ENCODE assay signal across 29 cellular contexts in genomic region chr7:112306903-112307302, GRCh38.
"Had no signal": no experiment of that assay in that cellular context is flagged by ENCODE, and none has a peak within 500 bp of the region (broad histone marks: within the 10 kb centered on the region; RNA-seq: fewer than 3 reads in every experiment).

No MANE protein-coding gene starts in this region.

- H3K9me3 Mint-ChIP-seq: activated naive CD4-positive, alpha-beta T cell treated with anti-CD3 and anti-CD28 coated beads, Interleukin-2, amount 50 U/mL, for 24 hours had no signal

- ATAC-seq: activated naive CD8-positive, alpha-beta T cell treated with anti-CD3 and anti-CD28 coated beads, Interleukin-2, amount 50 U/mL, for 24 hours; body of pancreas; gastrocnemius medialis; heart right ventricle had no signal

- H3K36me3 ChIP-seq: adrenal gland, cardiac muscle cell, colonic mucosa, gastrocnemius medialis had no signal

- H3K4me3 ChIP-seq: adrenal gland, body of pancreas, cardiac muscle cell, colonic mucosa, esophagus muscularis mucosa, gastrocnemius medialis, heart right ventricle had no signal

- H3K27me3 ChIP-seq: adrenal gland, body of pancreas, cardiac muscle cell, colonic mucosa, esophagus muscularis mucosa, foreskin keratinocyte, gastrocnemius medialis, heart right ventricle had no signal

- H3K27me3 Mint-ChIP-seq: activated CD4-positive, alpha-beta memory T cell treated with anti-CD3 and anti-CD28 coated beads, Interleukin-2, amount 10 ng/mL, durations not matched to agents 7 days and 5 days; activated CD4-positive, alpha-beta T cell treated with anti-CD3 and anti-CD28 coated beads, Interleukin-2, amount 10 ng/mL, durations not matched to agents 7 days and 5 days; activated naive CD4-positive, alpha-beta T cell treated with anti-CD3 and anti-CD28 coated beads, Interleukin-2, amount 50 U/mL, for 24 hours; activated naive CD8-positive, alpha-beta T cell treated with anti-CD3 and anti-CD28 coated beads for 36 hours; activated naive CD8-positive, alpha-beta T cell treated with anti-CD3 and anti-CD28 coated beads, Interleukin-2, amount 50 U/mL, for 24 hours had no signal

- H3K27ac Mint-ChIP-seq: activated CD4-positive, alpha-beta memory T cell treated with anti-CD3 and anti-CD28 coated beads, Interleukin-2, amount 10 ng/mL, durations not matched to agents 7 days and 5 days; activated CD4-positive, alpha-beta T cell treated with anti-CD3 and anti-CD28 coated beads, Interleukin-2, amount 10 ng/mL, durations not matched to agents 7 days and 5 days; activated naive CD4-positive, alpha-beta T cell treated with anti-CD3 and anti-CD28 coated beads for 36 hours; activated naive CD4-positive, alpha-beta T cell treated with anti-CD3 and anti-CD28 coated beads, Interleukin-2, amount 50 U/mL, for 24 hours; activated naive CD8-positive, alpha-beta T cell treated with anti-CD3 and anti-CD28 coated beads for 36 hours; activated naive CD8-positive, alpha-beta T cell treated with anti-CD3 and anti-CD28 coated beads, Interleukin-2, amount 50 U/mL, for 24 hours; activated T-helper 1 cell treated with anti-CD3 and anti-CD28 coated beads, Interleukin-12 subunit alpha, Interleukin-12 subunit beta, Interleukin-2, Interleukin-4 antibody, amounts not matched to agents 30 ng/mL and 10 ng/mL and 1 ng/mL, durations not matched to agents 14 hours and 24 hours and 36 hours; activated T-helper 2 cell treated with anti-CD3 and anti-CD28 coated beads, Interferon-gamma antibody, Interleukin-2, Interleukin-4, amounts not matched to agents 10 μg/mL and 5 μg/mL and 100 μg/mL, durations not matched to agents 14 hours and 24 hours and 36 hours had no signal

- H3K9me3 ChIP-seq: adrenal gland, body of pancreas, colonic mucosa, esophagus muscularis mucosa, gastrocnemius medialis had no signal

- H3K4me3 Mint-ChIP-seq: activated CD4-positive, alpha-beta memory T cell treated with anti-CD3 and anti-CD28 coated beads, Interleukin-2, amount 10 ng/mL, durations not matched to agents 7 days and 5 days; activated CD4-positive, alpha-beta T cell treated with anti-CD3 and anti-CD28 coated beads, Interleukin-2, amount 10 ng/mL, durations not matched to agents 7 days and 5 days; activated naive CD4-positive, alpha-beta T cell treated with anti-CD3 and anti-CD28 coated beads for 36 hours; activated naive CD4-positive, alpha-beta T cell treated with anti-CD3 and anti-CD28 coated beads, Interleukin-2, amount 50 U/mL, for 24 hours; activated naive CD8-positive, alpha-beta T cell treated with anti-CD3 and anti-CD28 coated beads for 36 hours; activated naive CD8-positive, alpha-beta T cell treated with anti-CD3 and anti-CD28 coated beads, Interleukin-2, amount 50 U/mL, for 24 hours; activated T-helper 1 cell treated with anti-CD3 and anti-CD28 coated beads, Interleukin-12 subunit alpha, Interleukin-12 subunit beta, Interleukin-2, Interleukin-4 antibody, amounts not matched to agents 30 ng/mL and 10 ng/mL and 1 ng/mL, durations not matched to agents 14 hours and 24 hours and 36 hours had no signal

- DNase-seq: activated CD4-positive, alpha-beta memory T cell treated with anti-CD3 and anti-CD28 coated beads, Interleukin-2, amount 10 ng/mL, durations not matched to agents 7 days and 5 days; activated CD4-positive, alpha-beta T cell treated with anti-CD3 and anti-CD28 coated beads for 1 hour; activated CD4-positive, alpha-beta T cell treated with anti-CD3 and anti-CD28 coated beads for 4 hours; activated CD4-positive, alpha-beta T cell treated with anti-CD3 and anti-CD28 coated beads, Interleukin-2, amount 10 ng/mL, durations not matched to agents 7 days and 5 days; activated CD4-positive, alpha-beta T cell treated with anti-CD3 and anti-CD28 coated beads, Interleukin-2, amount 50 U/mL, for 4 hours; activated CD8-positive, alpha-beta memory T cell treated with anti-CD3 and anti-CD28 coated beads for 24 hours; activated effector memory CD4-positive, alpha-beta T cell treated with anti-CD3 and anti-CD28 coated beads, Interleukin-2, amount 50 U/mL, for 16 hours; activated naive CD4-positive, alpha-beta T cell treated with anti-CD3 and anti-CD28 coated beads for 36 hours; activated naive CD8-positive, alpha-beta T cell treated with anti-CD3 and anti-CD28 coated beads for 36 hours; activated naive CD8-positive, alpha-beta T cell treated with anti-CD3 and anti-CD28 coated beads, Interleukin-2, amount 50 U/mL, for 24 hours; activated T-cell treated with anti-CD3 and anti-CD28 coated beads, Interleukin-2, amount 50 U/mL, for 1 hour; activated T-cell treated with anti-CD3 and anti-CD28 coated beads, Interleukin-2, amount 50 U/mL, for 48 hours; adrenal gland; aorta; body of pancreas; central memory CD4-positive, alpha-beta T cell; cerebellar nuclear complex; colonic mucosa; effector memory CD4-positive, alpha-beta T cell; erythroblast; foreskin keratinocyte; gastrocnemius medialis; heart right ventricle; T-helper 2 cell had no signal

- H3K4me1 ChIP-seq: body of pancreas, colonic mucosa, esophagus muscularis mucosa, gastrocnemius medialis had no signal

- H3K27ac ChIP-seq: adrenal gland, body of pancreas, cardiac muscle cell, colonic mucosa, esophagus muscularis mucosa, foreskin keratinocyte, gastrocnemius medialis, heart right ventricle had no signal
